1 cellular context compared by ENCODE assay signal in genomic region chr6:138692058-138692977, GRCh38.
TF ChIP-seq lines count a peak whose summit lies in the region.

No MANE protein-coding gene starts in this region.

TF ChIP-seq in HepG2, 621 proteins besides CTCF, POLR2A, EP300 and RAD21 (continued from another document and continues in another):
- TF ChIP-seq AFF4 (CRISPR knock-in tag; IDR thresholded peaks at IDR 0.05) (no peak), HNF4A (CRISPR knock-in tag; IDR thresholded peaks at IDR 0.05) (no peak), ZFP37 (CRISPR knock-in tag; IDR thresholded peaks at IDR 0.05; ENCODE audit: borderline replicate concordance) (no peak), ELF1 (CRISPR knock-in tag; IDR thresholded peaks at IDR 0.05) (no peak), IKZF5 (CRISPR knock-in tag; IDR thresholded peaks at IDR 0.05) (no peak), MIER2 (CRISPR knock-in tag; IDR thresholded peaks at IDR 0.05) (no peak), FUBP1 (CRISPR knock-in tag; IDR thresholded peaks at IDR 0.05; ENCODE audit: borderline replicate concordance) (no peak), ZNF275 (CRISPR knock-in tag; IDR thresholded peaks at IDR 0.05; ENCODE audit: borderline replicate concordance) (no peak), ZNF772 (CRISPR knock-in tag; IDR thresholded peaks at IDR 0.05) (peak; percentile 36; the same call in 1 of the 2 replicates), ZGPAT (CRISPR knock-in tag; IDR thresholded peaks at IDR 0.05) (peak; percentile 55), ZNF576 (CRISPR knock-in tag; IDR thresholded peaks at IDR 0.05) (no peak), GATAD1 (CRISPR knock-in tag; IDR thresholded peaks at IDR 0.05) (no peak), ASH2L (IDR thresholded peaks at IDR 0.05; ENCODE audit: insufficient read length, low read depth, low read length) (peak; percentile 89), SRY (CRISPR knock-in tag; IDR thresholded peaks at IDR 0.05) (no peak; the same call in 1 of the 2 replicates), KAT2B (IDR thresholded peaks at IDR 0.05; ENCODE audit: borderline replicate concordance, low read depth, low read length) (no peak), AKAP8 (CRISPR knock-in tag; IDR thresholded peaks at IDR 0.05) (no peak), DBP (CRISPR knock-in tag; IDR thresholded peaks at IDR 0.05; ENCODE audit: not compliant biosample characterization) (no peak), MEF2D (CRISPR knock-in tag; IDR thresholded peaks at IDR 0.05) (no peak), ZNF383 (CRISPR knock-in tag; IDR thresholded peaks at IDR 0.05; ENCODE audit: borderline replicate concordance) (no peak), SIN3A (IDR thresholded peaks at IDR 0.05; ENCODE audit: borderline replicate concordance, low read depth, low read length) (no peak), ZNF407 (CRISPR knock-in tag; IDR thresholded peaks at IDR 0.05; ENCODE audit: not compliant biosample characterization) (peak; percentile 78), PREB (CRISPR knock-in tag; IDR thresholded peaks at IDR 0.05) (no peak), ZFP82 (CRISPR knock-in tag; IDR thresholded peaks at IDR 0.05; ENCODE audit: borderline replicate concordance) (no peak), CERS6 (CRISPR knock-in tag; IDR thresholded peaks at IDR 0.05) (no peak), ZFP91 (CRISPR knock-in tag; IDR thresholded peaks at IDR 0.05; ENCODE audit: borderline replicate concordance) (peak; percentile 54), ELF3 (CRISPR knock-in tag; IDR thresholded peaks at IDR 0.05) (no peak; the same call in 1 of the 2 replicates), NR1H2 (CRISPR knock-in tag; IDR thresholded peaks at IDR 0.05; ENCODE audit: borderline replicate concordance, low read depth) (no peak), ZNF180 (CRISPR knock-in tag; IDR thresholded peaks at IDR 0.05; ENCODE audit: borderline replicate concordance, low read depth) (no peak), ZFX (CRISPR knock-in tag; IDR thresholded peaks at IDR 0.05; ENCODE audit: low read depth) (peak; percentile 74), RARA (CRISPR knock-in tag; IDR thresholded peaks at IDR 0.05) (0 out of 2 replicates have a peak, but pooled peaks have one; percentile 10), MBNL3 (CRISPR knock-in tag; conservative IDR thresholded peaks at IDR 0.05) (no peak)
